ENCODE assay signal across 7 cellular contexts in genomic region chr16:29453754-29454153, GRCh38. TPM values are rescaled to one million over a fixed set of nuclear protein-coding genes. Genes with fewer than 3 reads are reported as not detected.
A peak's percentile ranks its signal among the peaks of the same experiment; 100 is the strongest.
DNase-seq lines count a peak whose midpoint lies in the region; ATAC-seq, FAIRE-seq and TF ChIP-seq lines count a peak whose summit lies in the region.
"Not testable (repeated sequence)": the region's sequence is repeated elsewhere in the genome, so short reads cannot be mapped to it uniquely, and the experiment has no call there.
"Had no signal": no experiment of that assay in that cellular context is flagged by ENCODE, and none has a peak within 500 bp of the region (broad histone marks: within the 10 kb centered on the region; RNA-seq: fewer than 3 reads in every experiment).

No MANE protein-coding gene starts in this region.

- TF ChIP-seq CTCF in Panc1 (IDR thresholded peaks at IDR 0.05); foreskin keratinocyte (conservative IDR thresholded peaks at IDR 0.05); pancreas (IDR thresholded peaks at IDR 0.05): not testable (repeated sequence)

- not testable (repeated sequence) for BruUV-seq in Panc1 (replicated peaks; lab: Mats Ljungman, UMichigan)

- not testable (repeated sequence) for H3K4me3 ChIP-seq in Panc1 (ENCODE audit: low read depth in 2 of 2, low read length in 2 of 2); pancreas

- WGBS in pancreas, 2 donors = no CpG with 5 or more reads among the region's 21 CpGs

- POLR2A ChIA-PET in Panc1 (lab: Charles Lee) = not testable (repeated sequence)

- not testable (repeated sequence) for H3K27ac ChIP-seq in Panc1 (ENCODE audit: low read length); foreskin keratinocyte; pancreas

- not testable (repeated sequence) for FAIRE-seq in pancreas (lab: Jason Lieb, UNC)

- not testable (repeated sequence) for H3K9me3 ChIP-seq in Panc1 (ENCODE audit: control insufficient read depth, insufficient read depth, low read depth, low read length); pancreas

- not testable (repeated sequence) for H3K36me3 ChIP-seq in Panc1 (ENCODE audit: control insufficient read depth, insufficient read depth, low read length); pancreas

- not testable (repeated sequence) for H3K4me1 ChIP-seq in Panc1 (ENCODE audit: control insufficient read depth, insufficient read depth, low read length); foreskin keratinocyte; pancreas

- in situ Hi-C loops in Panc1 (cut with HindIII; ENCODE audit: low pct_unique_long_range_greater_than_20kb, low sequenced_read_pairs) = not testable (repeated sequence)

- CTCF ChIA-PET in Panc1 (lab: Charles Lee) = not testable (repeated sequence)

- ATAC-seq in GM18502 (IDR thresholded peaks at IDR 0.05; ENCODE audit: poor library complexity, unreplicated experiment) (peak; percentile 20), GM21528 (IDR thresholded peaks at IDR 0.05; ENCODE audit: low FRiP score, unreplicated experiment) (peak; percentile 25), HG03025 (IDR thresholded peaks at IDR 0.05; ENCODE audit: low FRiP score, unreplicated experiment) (peak; percentile 15), Panc1 (peak; percentile 59), foreskin keratinocyte (peak; percentile 40), pancreas (peak; percentile 27 to 54 (median 50))

- intact Hi-C loops in Panc1 (cut with micrococcal nuclease; ENCODE audit: unreplicated experiment); pancreas (cut with DNase I): not testable (repeated sequence)

- H3K27me3 ChIP-seq in Panc1 (ENCODE audit: control insufficient read depth, insufficient read depth, low read length); foreskin keratinocyte; pancreas: not testable (repeated sequence)

- not testable (repeated sequence) for DNase-seq in Panc1 (ENCODE audit: low read depth, low spot score); foreskin keratinocyte; pancreas

RNA-seq across cellular contexts. Expression of gene BOLA2, which starts 0.4 kb away (rescaled TPM):
- total RNA-seq in Panc1 (2021; ENCODE audit: unreplicated experiment) = 8.5 TPM
- polyA plus RNA-seq in Panc1 (2012; ENCODE audit: insufficient read length) = 12.5 TPM
- total RNA-seq in foreskin keratinocyte = 15.8 and 16.3 TPM in 2 replicates
- 28.5 and 30.9 TPM in 2 replicates for polyA plus RNA-seq in foreskin keratinocyte
- total RNA-seq in pancreas = 1 to 10 TPM; 1.1 to 3.5 (median 2.0) TPM
- polyA plus RNA-seq in pancreas = 1 to 10 TPM; 7.4 to 9.0 TPM

RNA-seq across cellular contexts. Expression of gene SLX1B, which starts 0.6 kb away (rescaled TPM):
- 48.3 TPM for total RNA-seq in Panc1 (2021; ENCODE audit: unreplicated experiment)
- polyA plus RNA-seq in Panc1 (2012; ENCODE audit: insufficient read length) = 31.0 TPM
- 26.3 and 43.7 TPM in 2 replicates for total RNA-seq in foreskin keratinocyte
- polyA plus RNA-seq in foreskin keratinocyte = 61.0 and 78.2 TPM in 2 replicates
- total RNA-seq in pancreas = 10 to 100 TPM in 4 of 6 donors, 1 to 10 TPM in 2; 6.5 to 22.1 (median 14.2) TPM
- 10 to 100 TPM; 11.4 to 15.3 TPM for polyA plus RNA-seq in pancreas

RNA-seq across cellular contexts. Expression of gene SULT1A4, which starts 6.0 kb away (rescaled TPM):
- 1.2 TPM for total RNA-seq in Panc1 (2021; ENCODE audit: unreplicated experiment)
- 6.9 TPM for polyA plus RNA-seq in Panc1 (2012; ENCODE audit: insufficient read length)
- 0.37 and 1.7 TPM in 2 replicates for total RNA-seq in foreskin keratinocyte
- polyA plus RNA-seq in foreskin keratinocyte = 1.4 and 4.0 TPM in 2 replicates
- 1 to 10 TPM in 3 of 6 donors, under 1 TPM in 3; 0.37 to 4.6 (median 1.4) TPM for total RNA-seq in pancreas
- polyA plus RNA-seq in pancreas = 10 to 100 TPM in 1 of 2 donors, 1 to 10 TPM in 1; 9.8 to 15.8 TPM

RNA-seq across cellular contexts. Expression of gene NPIPB11, which starts 47.2 kb away (rescaled TPM):
- total RNA-seq in Panc1 (2021; ENCODE audit: unreplicated experiment) = 2.7 TPM
- polyA plus RNA-seq in Panc1 (2012; ENCODE audit: insufficient read length) = 1.6 TPM
- 0.07 and 0.28 TPM in 2 replicates for total RNA-seq in foreskin keratinocyte
- 0.17 and 0.42 TPM in 2 replicates for polyA plus RNA-seq in foreskin keratinocyte
- total RNA-seq in pancreas = 1 to 10 TPM in 1 of 6 donors, under 1 TPM in 5; 0.14 to 1.2 (median 0.25) TPM
- 1 to 10 TPM; 2.9 to 3.6 TPM for polyA plus RNA-seq in pancreas
- total RNA-seq: G401 had no signal

RNA-seq across cellular contexts. Expression of gene NPIPB12, which starts 52.5 kb away (rescaled TPM):
- total RNA-seq in Panc1 (2021; ENCODE audit: unreplicated experiment) (55.3 TPM), foreskin keratinocyte (14.2 and 14.8 TPM in 2 replicates), pancreas (10 to 100 TPM; 11.2 to 25.7 (median 15.2) TPM)
- polyA plus RNA-seq in Panc1 (2012; ENCODE audit: insufficient read length) = 46.9 TPM
- polyA plus RNA-seq in foreskin keratinocyte (14.8 and 16.2 TPM in 2 replicates), pancreas (100 to 1,000 TPM; 103 to 207 TPM)
